In genomic region chr11:111123463-111124398, GRCh38 we compare ENCODE assay signal across 15 cellular contexts.
DNase-seq lines count a peak whose midpoint lies in the region; ATAC-seq lines count a peak whose summit lies in the region.
"Had no signal": no experiment of that assay in that cellular context is flagged by ENCODE, and none has a peak within 500 bp of the region (broad histone marks: within the 10 kb centered on the region; RNA-seq: fewer than 3 reads in every experiment).

No MANE protein-coding gene starts in this region.

- H3K4me3 Mint-ChIP-seq in stimulated activated naive CD8-positive, alpha-beta T cell treated with anti-CD3 and anti-CD28 coated beads, Interleukin-15, amount 100 ng/mL, for 72 hours: no peak overlapping the region
- no peak overlapping the region for H3K4me3 Mint-ChIP-seq in activated naive CD4-positive, alpha-beta T cell treated with anti-CD3 and anti-CD28 coated beads, Interleukin-2, amount 10 ng/mL, durations not matched to agents 7 days and 5 days
- H3K4me3 Mint-ChIP-seq: H9; naive thymus-derived CD4-positive, alpha-beta T cell; T-helper 17 cell had no signal

- CTCF ChIA-PET in activated naive CD4-positive, alpha-beta T cell treated with anti-CD3 and anti-CD28 coated beads, Interleukin-2, amount 10 ng/mL, durations not matched to agents 7 days and 5 days (lab: Charles Lee): no interaction called here

- no peaks in the 10 kb centered on the region for H3K36me3 Mint-ChIP-seq in activated naive CD4-positive, alpha-beta T cell treated with anti-CD3 and anti-CD28 coated beads, Interleukin-2, amount 10 ng/mL, durations not matched to agents 7 days and 5 days
- H3K36me3 Mint-ChIP-seq: naive thymus-derived CD4-positive, alpha-beta T cell had no signal

- no peak for DNase-seq in stimulated activated naive CD8-positive, alpha-beta T cell treated with anti-CD3 and anti-CD28 coated beads, Interleukin-15, Interleukin-2, amounts not matched to agents 100 U/mL and 50 U/mL, for 24 hours
- no peak for DNase-seq in stimulated activated naive CD8-positive, alpha-beta T cell treated with anti-CD3 and anti-CD28 coated beads, Interleukin-15, amount 100 ng/mL, for 72 hours
- DNase-seq in cerebellar cortex (ENCODE audit: low spot score) (peak; percentile 48), SHP77 (lab: John Stamatoyannopoulos, UW) (no peak), iPS-NIHi7 (ENCODE audit: extremely low spot score) (no peak), dermis blood vessel endothelial cell (no peak)
- no peak for DNase-seq in activated naive CD4-positive, alpha-beta T cell treated with anti-CD3 and anti-CD28 coated beads, Interleukin-2, amount 10 ng/mL, durations not matched to agents 7 days and 5 days
- DNase-seq: activated naive CD4-positive, alpha-beta T cell treated with Interleukin-2 at 50 U/mL for 16 hours; H9; naive thymus-derived CD4-positive, alpha-beta T cell; NCI-H2081 treated with DMSO at 0.1 percent for 48 hours; retina; T-helper 17 cell had no signal

- H3K27me3 Mint-ChIP-seq in stimulated activated naive CD8-positive, alpha-beta T cell treated with anti-CD3 and anti-CD28 coated beads, Interleukin-15, amount 100 ng/mL, for 72 hours: no peaks in the 10 kb centered on the region
- peaks cover 4% of the 10 kb centered on the region for H3K27me3 Mint-ChIP-seq in activated naive CD4-positive, alpha-beta T cell treated with anti-CD3 and anti-CD28 coated beads, Interleukin-2, amount 10 ng/mL, durations not matched to agents 7 days and 5 days

- H3K9me3 Mint-ChIP-seq in stimulated activated naive CD8-positive, alpha-beta T cell treated with anti-CD3 and anti-CD28 coated beads, Interleukin-15, amount 100 ng/mL, for 72 hours: no peaks in the 10 kb centered on the region
- H3K9me3 Mint-ChIP-seq in activated naive CD4-positive, alpha-beta T cell treated with anti-CD3 and anti-CD28 coated beads, Interleukin-2, amount 10 ng/mL, durations not matched to agents 7 days and 5 days: no peaks in the 10 kb centered on the region
- H3K9me3 Mint-ChIP-seq: H9; naive thymus-derived CD4-positive, alpha-beta T cell had no signal

- no peak overlapping the region for H3K27ac Mint-ChIP-seq in stimulated activated naive CD8-positive, alpha-beta T cell treated with anti-CD3 and anti-CD28 coated beads, Interleukin-15, amount 100 ng/mL, for 72 hours
- H3K27ac Mint-ChIP-seq in activated naive CD4-positive, alpha-beta T cell treated with anti-CD3 and anti-CD28 coated beads, Interleukin-2, amount 10 ng/mL, durations not matched to agents 7 days and 5 days: no peak overlapping the region
- H3K27ac Mint-ChIP-seq: H9; naive thymus-derived CD4-positive, alpha-beta T cell; T-helper 17 cell had no signal

- peak; percentile 19 for ATAC-seq in stimulated activated naive CD8-positive, alpha-beta T cell treated with anti-CD3 and anti-CD28 coated beads, Interleukin-15, Interleukin-2, amounts not matched to agents 100 U/mL and 50 U/mL, for 24 hours
- no peak for ATAC-seq in stimulated activated naive CD8-positive, alpha-beta T cell treated with anti-CD3 and anti-CD28 coated beads, Interleukin-15, amount 100 ng/mL, for 72 hours
- peak; percentile 80 for ATAC-seq in HG02798 (IDR thresholded peaks at IDR 0.05; ENCODE audit: poor library complexity, unreplicated experiment)
- ATAC-seq: activated CD4-positive, CD25-positive, alpha-beta regulatory T cell treated with anti-CD3 and anti-CD28 coated beads, Interleukin-2, amount 50 U/mL, for 24 hours; naive thymus-derived CD4-positive, alpha-beta T cell; T-helper 17 cell had no signal

- no peaks in the 10 kb centered on the region for H3K4me1 Mint-ChIP-seq in stimulated activated naive CD8-positive, alpha-beta T cell treated with anti-CD3 and anti-CD28 coated beads, Interleukin-15, amount 100 ng/mL, for 72 hours
- H3K4me1 Mint-ChIP-seq in activated naive CD4-positive, alpha-beta T cell treated with anti-CD3 and anti-CD28 coated beads, Interleukin-2, amount 10 ng/mL, durations not matched to agents 7 days and 5 days: no peaks in the 10 kb centered on the region
- H3K4me1 Mint-ChIP-seq: H9; naive thymus-derived CD4-positive, alpha-beta T cell; T-helper 17 cell had no signal
